In the genomic region with DNA sequence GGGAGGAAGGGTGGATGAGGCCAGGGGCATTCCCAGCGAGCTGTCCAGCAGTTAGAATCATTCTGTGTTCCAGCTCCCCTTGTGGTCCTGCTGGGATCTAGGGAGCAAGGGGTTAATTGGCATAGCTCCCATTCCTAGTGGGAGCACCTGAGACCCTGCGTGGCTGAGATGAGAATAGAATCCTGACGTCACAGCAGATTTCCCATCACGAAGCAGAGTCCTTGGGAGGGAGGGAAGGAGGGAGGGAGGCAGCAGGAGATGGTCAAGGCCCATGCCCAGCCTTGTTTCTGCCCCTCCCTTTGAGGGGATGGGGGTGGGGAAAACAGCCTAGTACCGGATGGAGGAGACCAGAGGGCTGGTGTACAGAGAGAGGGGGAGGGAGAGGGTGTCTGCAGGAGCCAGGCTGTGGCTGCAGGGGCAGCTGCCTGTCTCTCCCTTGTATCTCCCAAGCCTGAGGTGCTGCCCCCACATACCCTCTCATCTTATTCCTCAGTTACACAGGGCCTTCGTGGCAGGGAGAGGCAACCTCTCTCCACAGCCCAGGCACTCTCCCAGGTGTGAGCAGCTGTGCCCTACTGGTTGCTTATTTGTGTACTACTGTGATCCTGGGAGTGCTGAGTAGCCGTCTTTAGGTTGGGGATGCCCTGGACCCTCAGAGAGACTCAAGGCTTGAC, we compare ENCODE assay signal across 13 cellular contexts. TPM values are rescaled to one million over a fixed set of nuclear protein-coding genes. Genes with fewer than 3 reads are reported as not detected.
DNase-seq lines count a peak whose midpoint lies in the region; ATAC-seq and TF ChIP-seq lines count a peak whose summit lies in the region.
"Had no signal": no experiment of that assay in that cellular context is flagged by ENCODE, and none has a peak within 500 bp of the region (broad histone marks: within the 10 kb centered on the region; RNA-seq: fewer than 3 reads in every experiment).

No MANE protein-coding gene starts in this region.

- CTCF ChIA-PET in HEK293 (lab: Yijun Ruan, JAX): interaction anchor here (0.6 to 1.0 kb wide), 4 partner anchors 16 to 248 kb away, joined by 3 to 7 read pairs (median 5); no protein-coding TSS in a partner anchor

- H3K27ac ChIP-seq in HEK293 (ENCODE audit: extremely low read depth, low read depth, low read length): no peak overlapping the region
- H3K27ac ChIP-seq: esophagus muscularis mucosa had no signal

- POLR2A ChIA-PET in HEK293 (lab: Yijun Ruan, JAX): interaction anchor here (0.6 to 1.3 kb wide), 4 partner anchors 14 to 150 kb away, joined by 3 to 5 read pairs (median 4); partner anchors contain the start of gene RPAP1

- TF ChIP-seq CTCF in HEK293 (tag by site-specific recombination; IDR thresholded peaks at IDR 0.05) (no peak), fibroblast of villous mesenchyme (IDR thresholded peaks at IDR 0.05; ENCODE audit: insufficient read depth, low read depth, low read length) (no peak)

- no peak overlapping the region for H3K4me3 Mint-ChIP-seq in activated T-cell treated with anti-CD3 and anti-CD28 coated beads, Interleukin-2, amount 50 U/mL, for 24 hours
- no peak overlapping the region for H3K4me3 Mint-ChIP-seq in activated CD4-positive, alpha-beta T cell treated with anti-CD3 and anti-CD28 coated beads, Interleukin-2, amount 10 ng/mL, durations not matched to agents 24 days and 14 days
- no peak overlapping the region for H3K4me3 Mint-ChIP-seq in stimulated activated naive CD8-positive, alpha-beta T cell treated with anti-CD3 and anti-CD28 coated beads, Interleukin-15, amount 100 ng/mL, for 72 hours
- H3K4me3 Mint-ChIP-seq: activated naive CD8-positive, alpha-beta T cell treated with anti-CD3 and anti-CD28 coated beads, Interleukin-2, amount 10 ng/mL, durations not matched to agents 7 days and 5 days had no signal

- peaks cover 24% of the 10 kb centered on the region for H3K27me3 Mint-ChIP-seq in activated T-cell treated with anti-CD3 and anti-CD28 coated beads, Interleukin-2, amount 50 U/mL, for 24 hours
- H3K27me3 Mint-ChIP-seq in activated CD4-positive, alpha-beta T cell treated with anti-CD3 and anti-CD28 coated beads, Interleukin-2, amount 10 ng/mL, durations not matched to agents 24 days and 14 days: peaks cover 35% of the 10 kb centered on the region
- peaks cover 35% of the 10 kb centered on the region for H3K27me3 Mint-ChIP-seq in stimulated activated naive CD8-positive, alpha-beta T cell treated with anti-CD3 and anti-CD28 coated beads, Interleukin-15, amount 100 ng/mL, for 72 hours

- DNase-seq in SHP77 (lab: John Stamatoyannopoulos, UW): peak; percentile 51 to 66
- peak; percentile 49 for DNase-seq in fibroblast of villous mesenchyme (ENCODE audit: low read depth)
- peak; percentile 43 for DNase-seq in occipital lobe (lab: John Stamatoyannopoulos, UW)
- DNase-seq in NCI-H345 treated with DMSO at 0.1 percent for 48 hours (lab: John Stamatoyannopoulos, UW; ENCODE audit: unreplicated experiment): no peak
- DNase-seq in activated T-cell treated with anti-CD3 and anti-CD28 coated beads, Interleukin-2, amount 50 U/mL, for 24 hours: no peak
- no peak for DNase-seq in activated CD4-positive, alpha-beta T cell treated with anti-CD3 and anti-CD28 coated beads, Interleukin-2, amount 10 ng/mL, durations not matched to agents 24 days and 14 days
- no peak for DNase-seq in stimulated activated naive CD8-positive, alpha-beta T cell treated with anti-CD3 and anti-CD28 coated beads, Interleukin-15, amount 100 ng/mL, for 72 hours
- DNase-seq: activated CD4-positive, alpha-beta T cell treated with anti-CD3 and anti-CD28 coated beads, Interleukin-2, amount 50 U/mL, for 4 hours; activated naive CD8-positive, alpha-beta T cell treated with anti-CD3 and anti-CD28 coated beads, Interleukin-2, amount 10 ng/mL, durations not matched to agents 7 days and 5 days; left ventricle myocardium superior; MM.1S had no signal

- peaks cover 0 to 22% of the 10 kb centered on the region in 2 experiments; a peak in 1 of 3 replicates for H3K36me3 ChIP-seq in HEK293 (ENCODE audit: control insufficient read depth in 2 of 2, insufficient read depth in 1 of 2, low read length in 2 of 2)

- H3K36me3 Mint-ChIP-seq in activated T-cell treated with anti-CD3 and anti-CD28 coated beads, Interleukin-2, amount 50 U/mL, for 24 hours (ENCODE audit: low read depth): no peaks in the 10 kb centered on the region
- H3K36me3 Mint-ChIP-seq in activated CD4-positive, alpha-beta T cell treated with anti-CD3 and anti-CD28 coated beads, Interleukin-2, amount 10 ng/mL, durations not matched to agents 24 days and 14 days (ENCODE audit: low read depth): no peaks in the 10 kb centered on the region
- H3K36me3 Mint-ChIP-seq: activated naive CD8-positive, alpha-beta T cell treated with anti-CD3 and anti-CD28 coated beads, Interleukin-2, amount 10 ng/mL, durations not matched to agents 7 days and 5 days had no signal

- intact Hi-C loops in activated CD4-positive, alpha-beta T cell treated with anti-CD3 and anti-CD28 coated beads, Interleukin-2, amount 10 ng/mL, durations not matched to agents 24 days and 14 days (cut with micrococcal nuclease): no loop called here

- H3K9me3 Mint-ChIP-seq in activated T-cell treated with anti-CD3 and anti-CD28 coated beads, Interleukin-2, amount 50 U/mL, for 24 hours: no peaks in the 10 kb centered on the region
- H3K9me3 Mint-ChIP-seq in activated CD4-positive, alpha-beta T cell treated with anti-CD3 and anti-CD28 coated beads, Interleukin-2, amount 10 ng/mL, durations not matched to agents 24 days and 14 days: no peaks in the 10 kb centered on the region
- H3K9me3 Mint-ChIP-seq in stimulated activated naive CD8-positive, alpha-beta T cell treated with anti-CD3 and anti-CD28 coated beads, Interleukin-15, amount 100 ng/mL, for 72 hours: no peaks in the 10 kb centered on the region
- H3K9me3 Mint-ChIP-seq: activated naive CD8-positive, alpha-beta T cell treated with anti-CD3 and anti-CD28 coated beads, Interleukin-2, amount 10 ng/mL, durations not matched to agents 7 days and 5 days had no signal

- peaks cover 3% of the 10 kb centered on the region for H3K4me1 ChIP-seq in HEK293 (ENCODE audit: control insufficient read depth, insufficient read depth, low read length)

- H3K4me1 Mint-ChIP-seq in activated T-cell treated with anti-CD3 and anti-CD28 coated beads, Interleukin-2, amount 50 U/mL, for 24 hours (ENCODE audit: low read depth): peaks cover 7% of the 10 kb centered on the region
- H3K4me1 Mint-ChIP-seq in activated CD4-positive, alpha-beta T cell treated with anti-CD3 and anti-CD28 coated beads, Interleukin-2, amount 10 ng/mL, durations not matched to agents 24 days and 14 days: peaks cover 5% of the 10 kb centered on the region
- H3K4me1 Mint-ChIP-seq in stimulated activated naive CD8-positive, alpha-beta T cell treated with anti-CD3 and anti-CD28 coated beads, Interleukin-15, amount 100 ng/mL, for 72 hours: peaks cover 13% of the 10 kb centered on the region
- H3K4me1 Mint-ChIP-seq: activated naive CD8-positive, alpha-beta T cell treated with anti-CD3 and anti-CD28 coated beads, Interleukin-2, amount 10 ng/mL, durations not matched to agents 7 days and 5 days had no signal

- H3K4me3 ChIP-seq in HEK293 (ENCODE audit: low read depth, low read length) (no peak overlapping the region), fibroblast of villous mesenchyme (ENCODE audit: low read depth, low read length) (no peak overlapping the region)
- H3K4me3 ChIP-seq: esophagus muscularis mucosa had no signal

- ATAC-seq in stimulated activated naive CD8-positive, alpha-beta T cell treated with anti-CD3 and anti-CD28 coated beads, Interleukin-15, amount 100 ng/mL, for 72 hours: no peak
- ATAC-seq: left ventricle myocardium superior had no signal

- no peaks in the 10 kb centered on the region for H3K9me3 ChIP-seq in HEK293 (ENCODE audit: control insufficient read depth, insufficient read depth, low read depth, low read length)
- H3K9me3 ChIP-seq: esophagus muscularis mucosa had no signal

- no peak overlapping the region for H3K27ac Mint-ChIP-seq in activated T-cell treated with anti-CD3 and anti-CD28 coated beads, Interleukin-2, amount 50 U/mL, for 24 hours
- H3K27ac Mint-ChIP-seq in activated CD4-positive, alpha-beta T cell treated with anti-CD3 and anti-CD28 coated beads, Interleukin-2, amount 10 ng/mL, durations not matched to agents 24 days and 14 days: no peak overlapping the region
- no peak overlapping the region for H3K27ac Mint-ChIP-seq in stimulated activated naive CD8-positive, alpha-beta T cell treated with anti-CD3 and anti-CD28 coated beads, Interleukin-15, amount 100 ng/mL, for 72 hours
- H3K27ac Mint-ChIP-seq: activated naive CD8-positive, alpha-beta T cell treated with anti-CD3 and anti-CD28 coated beads, Interleukin-2, amount 10 ng/mL, durations not matched to agents 7 days and 5 days had no signal

TF ChIP-seq in HEK293, 187 proteins besides CTCF, POLR2A, EP300 and RAD21 (continues in another document):
- TF ChIP-seq, protein P1, sequence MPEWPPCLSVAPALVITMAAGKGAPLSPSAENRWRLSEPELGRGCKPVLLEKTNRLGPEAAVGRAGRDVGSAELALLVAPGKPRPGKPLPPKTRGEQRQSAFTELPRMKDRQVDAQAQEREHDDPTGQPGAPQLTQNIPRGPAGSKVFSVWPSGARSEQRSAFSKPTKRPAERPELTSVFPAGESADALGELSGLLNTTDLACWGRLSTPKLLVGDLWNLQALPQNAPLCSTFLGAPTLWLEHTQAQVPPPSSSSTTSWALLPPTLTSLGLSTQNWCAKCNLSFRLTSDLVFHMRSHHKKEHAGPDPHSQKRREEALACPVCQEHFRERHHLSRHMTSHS (tag by site-specific recombination; IDR thresholded peaks at IDR 0.05): no peak
- TF ChIP-seq ZNF394 (tag by site-specific recombination; IDR thresholded peaks at IDR 0.05; ENCODE audit: borderline replicate concordance) (peak; percentile 61; the same call in 1 of the 2 replicates), KLF10 (tag by site-specific recombination; IDR thresholded peaks at IDR 0.05) (no peak), SP7 (tag by site-specific recombination; IDR thresholded peaks at IDR 0.05) (0 out of 2 replicates have a peak, but pooled peaks have one; percentile 27), GLIS2 (tag by site-specific recombination; IDR thresholded peaks at IDR 0.05) (peak; percentile 27; the same call in 1 of the 2 replicates)

RNA-seq across cellular contexts. Expression of gene TYRO3, which starts 5.4 kb away (rescaled TPM):
- total RNA-seq in fibroblast of villous mesenchyme (13.8 and 14.5 TPM in 2 replicates), occipital lobe (20.3 TPM)
- total RNA-seq in activated CD4-positive, alpha-beta T cell treated with anti-CD3 and anti-CD28 coated beads, Interleukin-2, amount 10 ng/mL, durations not matched to agents 24 days and 14 days: 4.2 and 6.2 TPM in 2 replicates

RNA-seq across cellular contexts. Expression of gene RPAP1, which starts 20.4 kb away (rescaled TPM):
- total RNA-seq in fibroblast of villous mesenchyme (14.8 and 26.8 TPM in 2 replicates), occipital lobe (10.1 TPM)
- 56.5 and 61.3 TPM in 2 replicates for total RNA-seq in activated CD4-positive, alpha-beta T cell treated with anti-CD3 and anti-CD28 coated beads, Interleukin-2, amount 10 ng/mL, durations not matched to agents 24 days and 14 days

RNA-seq across cellular contexts. Expression of gene LTK, which starts 50.8 kb away (rescaled TPM):
- total RNA-seq in fibroblast of villous mesenchyme (0.86 and 1.6 TPM in 2 replicates), occipital lobe (not detected)
- not detected in 2 replicates for total RNA-seq in activated CD4-positive, alpha-beta T cell treated with anti-CD3 and anti-CD28 coated beads, Interleukin-2, amount 10 ng/mL, durations not matched to agents 24 days and 14 days

Comparison
In these comparisons a context has a peak if more than half of its experiments do, and no peak if none do; other contexts are left out.
1. DNase-seq: peak in SHP77 (2 of 2), fibroblast of villous mesenchyme (single experiment) and occipital lobe (single experiment); none in NCI-H345 treated with DMSO at 0.1 percent for 48 hours (single experiment), activated T-cell treated with anti-CD3 and anti-CD28 coated beads, Interleukin-2, amount 50 U/mL, for 24 hours (single experiment), activated CD4-positive, alpha-beta T cell treated with anti-CD3 and anti-CD28 coated beads, Interleukin-2, amount 10 ng/mL, durations not matched to agents 24 days and 14 days (single experiment) and stimulated activated naive CD8-positive, alpha-beta T cell treated with anti-CD3 and anti-CD28 coated beads, Interleukin-15, amount 100 ng/mL, for 72 hours (0 of 2).